In genomic region chr10:14550471-14550941, GRCh38 we compare ENCODE assay signal across 1 cellular context.
TF ChIP-seq lines count a peak whose summit lies in the region.

No MANE protein-coding gene starts in this region.

TF ChIP-seq in HepG2, 621 proteins besides CTCF, POLR2A, EP300 and RAD21 (continued from another document and continues in another):
- TF ChIP-seq EHMT2 (IDR thresholded peaks at IDR 0.05; ENCODE audit: borderline replicate concordance, low read depth, low read length) (peak; percentile 70; the same call in 1 of the 2 replicates), KLF9 (CRISPR knock-in tag; IDR thresholded peaks at IDR 0.05; ENCODE audit: low read depth) (no peak), ZNF670 (CRISPR knock-in tag; IDR thresholded peaks at IDR 0.05; ENCODE audit: borderline replicate concordance) (no peak), HNF4G (IDR thresholded peaks at IDR 0.05; ENCODE audit: borderline replicate concordance, low read depth, low read length) (peak; percentile 77; the same call in 1 of the 2 replicates), HNF4G (CRISPR knock-in tag; IDR thresholded peaks at IDR 0.05; ENCODE audit: borderline replicate concordance, low read depth) (no peak), ZSCAN12 (CRISPR knock-in tag; IDR thresholded peaks at IDR 0.05) (no peak), MYPOP (CRISPR knock-in tag; IDR thresholded peaks at IDR 0.05) (no peak), ZNF580 (CRISPR knock-in tag; IDR thresholded peaks at IDR 0.05; ENCODE audit: borderline replicate concordance, low read depth) (no peak), PPARG (CRISPR knock-in tag; conservative IDR thresholded peaks at IDR 0.05) (peak; percentile 53; the same call in 1 of the 2 replicates), TBX2 (CRISPR knock-in tag; IDR thresholded peaks at IDR 0.05; ENCODE audit: borderline replicate concordance) (peak; percentile 66; the same call in 1 of the 2 replicates), SKIL (CRISPR knock-in tag; IDR thresholded peaks at IDR 0.05; ENCODE audit: borderline replicate concordance) (no peak), SMARCE1 (IDR thresholded peaks at IDR 0.05; ENCODE audit: borderline replicate concordance) (no peak), ZBTB40 (IDR thresholded peaks at IDR 0.05) (no peak), ZBTB40 (CRISPR knock-in tag; IDR thresholded peaks at IDR 0.05) (no peak), NR2F6 (IDR thresholded peaks at IDR 0.05) (peak; percentile 73), NR2F6 (CRISPR knock-in tag; IDR thresholded peaks at IDR 0.05) (peak; percentile 32; the same call in 1 of the 2 replicates), NFE2L1 (CRISPR knock-in tag; IDR thresholded peaks at IDR 0.05; ENCODE audit: borderline replicate concordance) (no peak), REST (IDR thresholded peaks at IDR 0.05; ENCODE audit: borderline replicate concordance in 1 of 2, low read depth in 1 of 2, low read length in 2 of 2) (no peak), ISL2 (CRISPR knock-in tag; IDR thresholded peaks at IDR 0.05) (peak; percentile 46; the same call in 1 of the 2 replicates), CREB1 (IDR thresholded peaks at IDR 0.05) (no peak), CREB1 (CRISPR knock-in tag; IDR thresholded peaks at IDR 0.05) (peak; percentile 65; the same call in 1 of the 2 replicates), YY1 (IDR thresholded peaks at IDR 0.05; ENCODE audit: insufficient read depth, insufficient replicate concordance, low read depth, low read length) (no peak), SMYD3 (CRISPR knock-in tag; IDR thresholded peaks at IDR 0.05) (no peak), PTBP1 (IDR thresholded peaks at IDR 0.05; ENCODE audit: low read depth, low read length, poor library complexity, severe bottlenecking) (no peak), ZNF737 (CRISPR knock-in tag; IDR thresholded peaks at IDR 0.05; ENCODE audit: borderline replicate concordance) (no peak), TFAP4 (IDR thresholded peaks at IDR 0.05; ENCODE audit: borderline replicate concordance, low read depth) (no peak), HOXA3 (CRISPR knock-in tag; IDR thresholded peaks at IDR 0.05) (peak; percentile 41), ZBTB39 (CRISPR knock-in tag; IDR thresholded peaks at IDR 0.05) (0 out of 2 replicates have a peak, but pooled peaks have one; percentile 55), ZNF761 (CRISPR knock-in tag; conservative IDR thresholded peaks at IDR 0.05) (no peak), ZNF432 (CRISPR knock-in tag; IDR thresholded peaks at IDR 0.05; ENCODE audit: borderline replicate concordance) (no peak), HDAC1 (CRISPR knock-in tag; IDR thresholded peaks at IDR 0.05) (no peak), RBM22 (optimal IDR thresholded peaks at IDR 0.05; ENCODE audit: low read length) (no peak), ADNP (CRISPR knock-in tag; IDR thresholded peaks at IDR 0.05) (no peak), FOXA3 (CRISPR knock-in tag; IDR thresholded peaks at IDR 0.05) (peak; percentile 55; the same call in 1 of the 2 replicates), NPAS2 (CRISPR knock-in tag; IDR thresholded peaks at IDR 0.05; ENCODE audit: borderline replicate concordance) (no peak), ZGPAT (CRISPR knock-in tag; IDR thresholded peaks at IDR 0.05) (peak; percentile 40; the same call in 1 of the 2 replicates), SYNCRIP (IDR thresholded peaks at IDR 0.05; ENCODE audit: insufficient read depth, low read depth, low read length) (no peak), ZNF7 (CRISPR knock-in tag; IDR thresholded peaks at IDR 0.05) (no peak), RXRB (CRISPR knock-in tag; IDR thresholded peaks at IDR 0.05; ENCODE audit: borderline replicate concordance) (0 out of 2 replicates have a peak, but pooled peaks have one; percentile 31), SAP130 (CRISPR knock-in tag; IDR thresholded peaks at IDR 0.05; ENCODE audit: low read depth) (peak; percentile 74), ZNF367 (CRISPR knock-in tag; IDR thresholded peaks at IDR 0.05; ENCODE audit: borderline replicate concordance) (peak; percentile 57; the same call in 1 of the 2 replicates)
